Comparison of ENCODE assay signal across 8 cellular contexts in the genomic region with DNA sequence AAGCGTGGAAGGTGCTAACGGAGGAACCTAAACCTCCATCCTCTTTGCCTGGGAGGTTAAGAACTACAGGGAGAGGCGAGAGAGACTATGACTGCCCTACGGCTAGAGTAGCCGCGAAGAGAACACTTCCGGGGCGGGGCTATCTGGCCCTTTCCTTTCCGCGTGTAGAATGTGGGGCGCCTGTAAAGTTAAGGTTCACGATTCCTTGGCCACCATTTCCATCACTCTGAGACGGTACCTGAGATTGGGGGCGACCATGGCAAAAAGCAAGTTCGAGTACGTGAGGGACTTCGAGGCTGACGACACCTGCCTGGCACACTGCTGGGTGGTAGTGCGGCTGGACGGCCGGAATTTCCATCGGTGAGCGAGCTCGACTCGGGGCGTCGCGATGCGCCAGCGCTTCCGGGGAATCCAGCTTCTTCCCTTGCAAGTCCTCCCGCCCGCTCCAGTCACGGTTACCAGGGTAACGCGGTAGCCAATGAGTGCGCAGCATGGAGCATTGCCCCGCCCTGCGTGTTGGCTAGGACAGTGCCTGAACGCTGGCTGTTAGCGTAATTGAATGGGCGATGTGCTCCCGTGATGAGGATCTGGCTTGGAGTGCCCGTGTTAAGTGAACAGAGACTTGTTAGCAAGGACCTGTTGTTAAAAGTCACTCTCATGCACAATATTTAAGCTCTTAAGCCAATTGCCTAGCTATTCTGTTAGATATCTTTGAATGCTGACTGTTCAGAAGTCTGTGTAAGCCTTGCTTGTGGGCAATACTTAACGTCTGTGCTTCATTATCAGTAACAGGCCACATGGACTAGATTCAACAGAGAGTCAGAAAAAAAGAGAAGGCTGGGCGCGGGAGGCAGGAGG. TPM values are rescaled to one million over a fixed set of nuclear protein-coding genes. Genes with fewer than 3 reads are reported as not detected.
DNase-seq lines count a peak whose midpoint lies in the region; ATAC-seq and TF ChIP-seq lines count a peak whose summit lies in the region.

A gene (plus strand): TSS at position 149 of the 858 bp plus-strand sequence. CDS start 21 bp downstream, at position 170.

- no peaks in the 10 kb centered on the region for H4K20me1 ChIP-seq in osteoblast (ENCODE audit: insufficient read depth, low read length)

- H3K4me3 ChIP-seq in osteoblast (ENCODE audit: insufficient read depth, low read length) (peak within 1 kb of the TSS; percentile 90), thymus (ENCODE audit: low read length) (peak within 1 kb of the TSS; percentile 59)

- ATAC-seq in HG02623 (IDR thresholded peaks at IDR 0.05; ENCODE audit: unreplicated experiment), result peak; percentile 92

- TF ChIP-seq CTCF in GM10248 (IDR thresholded peaks at IDR 0.05; ENCODE audit: control extremely low read depth, extremely low read depth, low read depth, missing control alignments) (no peak), osteoblast (IDR thresholded peaks at IDR 0.05; ENCODE audit: extremely low read depth, low read depth, low read length) (no peak)

- POLR2A ChIA-PET in GM10248 (lab: Yijun Ruan, JAX), result no interaction called here

- H2AFZ ChIP-seq in osteoblast (ENCODE audit: low read length), result peak within 1 kb of the TSS; percentile 98

- no peaks in the 10 kb centered on the region for H3K27me3 Mint-ChIP-seq in activated naive CD8-positive, alpha-beta T cell

- H3K27ac ChIP-seq in osteoblast (ENCODE audit: low read depth, low read length) (peak within 1 kb of the TSS; percentile 92), thymus (ENCODE audit: low read depth) (peak within 1 kb of the TSS; percentile 93)

- 3% methylated on average over 47 of the region's 47 CpGs for WGBS in thymus

- H3K4me2 ChIP-seq in osteoblast (ENCODE audit: insufficient read depth, low read length), result peak within 1 kb of the TSS; percentile 97

- no peaks in the 10 kb centered on the region for H3K27me3 ChIP-seq in osteoblast (ENCODE audit: insufficient read depth, low read length)
- H3K27me3 ChIP-seq in thymus (ENCODE audit: control insufficient read depth, insufficient read depth), result no peaks in the 10 kb centered on the region

- DNase-seq in GM10248 (ENCODE audit: extremely low spot score) (peak; percentile 94), NCI-H1105 (lab: John Stamatoyannopoulos, UW) (peak; percentile 92), SKM-1 treated with dmso at 0.1 percent for 144 hours (lab: John Stamatoyannopoulos, UW; ENCODE audit: unreplicated experiment) (peak; percentile 96), glomerular visceral epithelial cell (ENCODE audit: extremely low spot score) (peak; percentile 98), osteoblast (ENCODE audit: insufficient read length, low spot score, missing footprints) (peak; percentile 95)

- H3K36me3 ChIP-seq in osteoblast (ENCODE audit: insufficient read depth, low read length) (peaks cover 19% of the 10 kb centered on the region), thymus (ENCODE audit: control insufficient read depth, insufficient read depth) (peaks cover 3% of the 10 kb centered on the region)

- H3K79me2 ChIP-seq in osteoblast (ENCODE audit: insufficient read depth, low read length), result no peaks in the 10 kb centered on the region

- peak within 1 kb of the TSS; percentile 91 for H3K4me3 Mint-ChIP-seq in activated naive CD8-positive, alpha-beta T cell

- peaks cover 11% of the 10 kb centered on the region for H3K36me3 Mint-ChIP-seq in activated naive CD8-positive, alpha-beta T cell

- no peaks in the 10 kb centered on the region for H3K9me3 ChIP-seq in osteoblast (ENCODE audit: low read depth, low read length)
- no peaks in the 10 kb centered on the region for H3K9me3 ChIP-seq in thymus (ENCODE audit: control insufficient read depth)

- H3K4me1 ChIP-seq in osteoblast (ENCODE audit: insufficient read depth, low read length) (peaks cover 10% of the 10 kb centered on the region), thymus (ENCODE audit: control insufficient read depth, insufficient read depth, low read length) (no peaks in the 10 kb centered on the region)

- peak within 1 kb of the TSS; percentile 95 for H3K27ac Mint-ChIP-seq in activated naive CD8-positive, alpha-beta T cell

- no peaks in the 10 kb centered on the region for H3K9me3 Mint-ChIP-seq in activated naive CD8-positive, alpha-beta T cell (ENCODE audit: low read depth)

- peaks cover 33% of the 10 kb centered on the region for H3K4me1 Mint-ChIP-seq in activated naive CD8-positive, alpha-beta T cell (ENCODE audit: low read depth)

- CTCF ChIA-PET in GM10248 (lab: Yijun Ruan, JAX), result interaction anchor here (0.8 to 6.9 kb wide), 6 partner anchors 9 to 403 kb away, joined by 3 to 73 read pairs (median 7); a partner anchor contains a TSS

RNA-seq across cellular contexts. Expression of the gene that starts here (rescaled TPM):
- total RNA-seq in osteoblast, result 27.9 and 30.6 TPM in 2 replicates
- polyA plus RNA-seq in thymus, result 16.7 TPM

Comparison
In these comparisons a context has a peak if more than half of its experiments do, and no peak if none do; other contexts are left out.
1. Peak in every context shown above with its lines: DNase-seq, ATAC-seq, H3K4me3 ChIP-seq and H3K27ac ChIP-seq.